8 cellular contexts compared by ENCODE assay signal in genomic region chr1:211828584-211829342, GRCh38. TPM values are rescaled to one million over a fixed set of nuclear protein-coding genes. Genes with fewer than 3 reads are reported as not detected.
DNase-seq lines count a peak whose midpoint lies in the region; ATAC-seq, FAIRE-seq and TF ChIP-seq lines count a peak whose summit lies in the region.

No MANE protein-coding gene starts in this region.

- WGBS in K562 (ENCODE audit: insufficient coverage, low coverage, missing lambda C conversion rate), result 66% methylated on average over 9 of the region's 9 CpGs

- no peak for TF ChIP-seq EP300 in K562 (IDR thresholded peaks at IDR 0.05; ENCODE audit: low read length)

- TSS peak; percentile 46 for BruUV-seq in K562 (replicated peaks; lab: Mats Ljungman, UMichigan)

- H2AFZ ChIP-seq in ACC112 (ENCODE audit: low read length, unreplicated experiment), result no peak overlapping the region
- no peak overlapping the region; the same call in 1 of the 2 replicates for H2AFZ ChIP-seq in K562 (ENCODE audit: low read depth, low read length)

- no peaks in the 10 kb centered on the region for H4K20me1 ChIP-seq in K562 (replicated peaks; ENCODE audit: control insufficient read depth, insufficient read depth, low read length)

- no peak; the same call in 2 of the 3 replicates for ATAC-seq in K562
- no peak for ATAC-seq in HG02642 (IDR thresholded peaks at IDR 0.05; ENCODE audit: poor library complexity, unreplicated experiment)
- no peak for ATAC-seq in esophagus mucosa

- H3K4me3 ChIP-seq in ACC112 (ENCODE audit: low read depth, low read length) (peak overlapping the region; percentile 92), K562 (peak overlapping the region; percentile 83; the same call in 1 of the 2 replicates), mononuclear cell (ENCODE audit: low read length) (peak overlapping the region; percentile 69)

- H3K4me3 Mint-ChIP-seq in HFFc6, result peak overlapping the region; percentile 95

- CTCF ChIA-PET in K562 (lab: Yijun Ruan, JAX; ENCODE audit: low intra/inter-chr PET ratio), result interaction anchor here (1.4 kb wide), 1 partner anchor 115 kb away, joined by 4 read pairs; no protein-coding TSS in a partner anchor

- H3K27ac ChIP-seq in ACC112 (ENCODE audit: low read depth, low read length), result no peak overlapping the region
- no peak overlapping the region for H3K27ac ChIP-seq in K562 (ENCODE audit: extremely low read depth, low read depth, low read length)

- H3K36me3 ChIP-seq in ACC112 (ENCODE audit: insufficient read depth, low read length) (no peaks in the 10 kb centered on the region), K562 (ENCODE audit: control insufficient read depth, insufficient read depth, low read length) (no peaks in the 10 kb centered on the region; the same call in 2 of the 3 replicates)

- H3K4me2 ChIP-seq in K562 (ENCODE audit: insufficient read depth, low read length), result peak overlapping the region; percentile 82

- TF ChIP-seq POLR2A in K562 (conservative IDR thresholded peaks at IDR 0.05), result no peak

- intact Hi-C loops in K562 (cut with micrococcal nuclease), result no loop called here

- no peaks in the 10 kb centered on the region for H3K9me3 ChIP-seq in K562 (replicated peaks; ENCODE audit: control insufficient read depth, insufficient read depth, low read depth, low read length)
- no peaks in the 10 kb centered on the region for H3K9me3 ChIP-seq in mononuclear cell (ENCODE audit: low read depth, low read length)

- POLR2A ChIA-PET in K562 (lab: Yijun Ruan, JAX), result interaction anchor here (0.6 to 1.6 kb wide), 9 partner anchors 14 to 206 kb away, joined by 3 to 7 read pairs (median 4); partner anchors contain the start of genes DTL and INTS7

- no peak for TF ChIP-seq RAD21 in K562 (CRISPR knock-in tag; conservative IDR thresholded peaks at IDR 0.05 in 1 of 2, IDR thresholded peaks at IDR 0.05 in 1 of 2)

- peak overlapping the region; percentile 71 to 87; a peak in 3 of 4 replicates for H3K9ac ChIP-seq in K562 (ENCODE audit: insufficient read depth in 1 of 2, low read depth in 2 of 2, low read length in 2 of 2)

- no peaks in the 10 kb centered on the region for H3K27me3 ChIP-seq in ACC112 (ENCODE audit: insufficient read depth, low read length)
- H3K27me3 ChIP-seq in K562 (ENCODE audit: control insufficient read depth in 2 of 2, insufficient read depth in 2 of 2, low read length in 2 of 2), result no peaks in the 10 kb centered on the region
- H3K27me3 ChIP-seq in mononuclear cell (ENCODE audit: insufficient read depth, low read length), result no peaks in the 10 kb centered on the region

- H3K9me3 Mint-ChIP-seq in HFFc6, result no peaks in the 10 kb centered on the region

- FAIRE-seq in K562 (lab: Jason Lieb, UNC), result no peak

- in situ Hi-C loops in K562 (cut with MboI), result no loop called here

- no peak for DNase-seq in HFFc6
- DNase-seq in K562 (ENCODE audit: extremely low read depth in 1 of 4, low spot score in 3 of 4), result no peak
- DNase-seq in NCI-H2171 treated with DMSO at 0.1 percent for 48 hours (lab: John Stamatoyannopoulos, UW), result no peak
- no peak for DNase-seq in activated CD4-positive, CD25-positive, alpha-beta regulatory T cell treated with anti-CD3 and anti-CD28 coated beads, Interleukin-2, amount 50 U/mL, for 72 hours

- H3K4me1 ChIP-seq in ACC112 (ENCODE audit: control insufficient read depth, insufficient read depth, low read length, unreplicated experiment) (peaks cover 17% of the 10 kb centered on the region), K562 (replicated peaks in 1 of 2; ENCODE audit: control insufficient read depth in 2 of 2, insufficient read depth in 2 of 2, low read length in 2 of 2) (peaks cover 18 to 20% of the 10 kb centered on the region in 2 experiments), mononuclear cell (ENCODE audit: insufficient read depth, low read length) (peaks cover 63% of the 10 kb centered on the region)

- peak overlapping the region; percentile 75 for H3K27ac Mint-ChIP-seq in HFFc6

- peaks cover 5% of the 10 kb centered on the region for H3K79me2 ChIP-seq in ACC112 (ENCODE audit: control insufficient read depth, insufficient read depth, low read length, unreplicated experiment)
- peaks cover 7% of the 10 kb centered on the region; the same call in 1 of the 3 replicates for H3K79me2 ChIP-seq in K562 (ENCODE audit: control insufficient read depth, insufficient read depth, low read length)

- peaks cover 48% of the 10 kb centered on the region for H3K4me1 Mint-ChIP-seq in HFFc6 (ENCODE audit: low read depth)

- TF ChIP-seq CTCF in HFFc6 (IDR thresholded peaks at IDR 0.05), result no peak
- no peak for TF ChIP-seq CTCF in K562 (IDR thresholded peaks at IDR 0.05 in 2 of 3, conservative IDR thresholded peaks at IDR 0.05 in 1 of 3; ENCODE audit: insufficient read depth in 2 of 3, low read depth in 1 of 3, low read length in 3 of 3)

- H3K9me1 ChIP-seq in K562 (ENCODE audit: control insufficient read depth, insufficient read depth, low read length), result no peaks in the 10 kb centered on the region

- peaks cover 7% of the 10 kb centered on the region; the same call in 1 of the 2 replicates for H3K36me3 Mint-ChIP-seq in HFFc6 (ENCODE audit: low read depth)

- no peaks in the 10 kb centered on the region for H3K27me3 Mint-ChIP-seq in HFFc6 (ENCODE audit: insufficient read depth)

TF ChIP-seq in K562, 482 proteins besides CTCF, POLR2A, EP300 and RAD21:
- TF ChIP-seq TFAP4 (CRISPR knock-in tag; IDR thresholded peaks at IDR 0.05; ENCODE audit: borderline replicate concordance) (0 out of 2 replicates have a peak, but pooled peaks have one; percentile 24), NBN (IDR thresholded peaks at IDR 0.05; ENCODE audit: low read depth) (no peak), POU5F1 (IDR thresholded peaks at IDR 0.05; ENCODE audit: borderline replicate concordance, low read depth, low read length, partially characterized antibody) (no peak), ZNF239 (CRISPR knock-in tag; IDR thresholded peaks at IDR 0.05) (peak; percentile 43)

RNA-seq across cellular contexts. Expression of gene LPGAT1, which starts 1.8 kb away (rescaled TPM):
- total RNA-seq in HFFc6 (2021; fragmentation: NEBNext Ultra II Directional; extraction: Animal tissue kit (Norgen Biotek cat#: 25700)), result 10 to 100 TPM; 36.4 to 50.4 (median 44.9) TPM
- 15.4 and 34.1 TPM in 2 replicates for total RNA-seq in K562 (2011; cell fraction: chromatin; rRNA removed; ENCODE audit: low replicate concordance)
- 7.3 and 17.6 TPM in 2 replicates for total RNA-seq in K562 (2011; cell fraction: nucleolus; rRNA removed)
- 27.4 and 42.4 TPM in 2 replicates for total RNA-seq in K562 (2011; cell fraction: nucleoplasm; rRNA removed)
- total RNA-seq in K562 (2014; rRNA removed), result 16.8 and 31.1 TPM in 2 replicates
- 25.7 and 29.2 TPM in 2 replicates for total RNA-seq in K562 (2014; rRNA removed; fragmentation: Illumina TruSeq; extraction: Trizol)
- total RNA-seq in K562 (2015; rRNA removed; fragmentation: Illumina TruSeq; extraction: Trizol), result 16.2 and 17.5 TPM in 2 replicates
- 30.5 and 31.4 TPM in 2 replicates for total RNA-seq in K562 (2021)
- polyA plus RNA-seq in K562 (2011; rRNA removed), result 10.8 and 13.0 TPM in 2 replicates
- 5.5 and 8.1 TPM in 2 replicates for polyA plus RNA-seq in K562 (2011; cell fraction: cytosol; rRNA removed)
- 5.7 and 6.9 TPM in 2 replicates for polyA plus RNA-seq in K562 (2011; cell fraction: nucleus; rRNA removed)
- 6.4 and 8.6 TPM in 2 replicates for polyA plus RNA-seq in K562 (2012)
- 12.8 and 13.9 TPM in 2 replicates for polyA plus RNA-seq in K562 (2014; fragmentation: Illumina TruSeq; extraction: Trizol)
- polyA plus RNA-seq in K562 (2014; fragmentation: Nextera tagmentation; extraction: Ambion mirVana), result 1 to 10 TPM; 5.7 to 6.7 TPM
- polyA plus RNA-seq in K562 (2014; rRNA removed), result 10.3 and 16.3 TPM in 2 replicates
- polyA minus RNA-seq in K562 (2011; rRNA and poly(A)+ RNA removed), result 27.4 and 36.2 TPM in 2 replicates
- polyA minus RNA-seq in K562 (2011; cell fraction: cytosol; rRNA and poly(A)+ RNA removed), result 15.5 and 22.9 TPM in 2 replicates
- 12.3 and 16.3 TPM in 2 replicates for polyA minus RNA-seq in K562 (2011; cell fraction: nucleus; rRNA and poly(A)+ RNA removed)
- total RNA-seq in mononuclear cell, result 35.4 TPM
- total RNA-seq in esophagus mucosa, result 17.1 TPM
